In genomic region chr10:16843252-16843870, GRCh38 we compare ENCODE assay signal across 1 cellular context.
TF ChIP-seq lines count a peak whose summit lies in the region.

No MANE protein-coding gene starts in this region.

TF ChIP-seq in SK-N-SH, 30 proteins besides CTCF, POLR2A, EP300 and RAD21:
- TF ChIP-seq ZBTB33 (IDR thresholded peaks at IDR 0.05; ENCODE audit: borderline replicate concordance, low read depth) (no peak), PBX3 (IDR thresholded peaks at IDR 0.05) (no peak), RXRA (IDR thresholded peaks at IDR 0.05; ENCODE audit: borderline replicate concordance, low read depth) (peak; percentile 27; the same call in 1 of the 2 replicates), GATA2 (CRISPR knock-in tag; IDR thresholded peaks at IDR 0.05) (no peak), MXI1 (IDR thresholded peaks at IDR 0.05; ENCODE audit: low read depth, low read length) (no peak), GABPA (IDR thresholded peaks at IDR 0.05; ENCODE audit: low read depth) (no peak), ELF1 (IDR thresholded peaks at IDR 0.05) (no peak), MEF2A (IDR thresholded peaks at IDR 0.05; ENCODE audit: borderline replicate concordance, low read depth) (no peak), SMC3 (IDR thresholded peaks at IDR 0.05; ENCODE audit: low read depth, low read length) (peak; percentile 75), YY1 (IDR thresholded peaks at IDR 0.05; ENCODE audit: low read depth) (no peak), TCF12 (IDR thresholded peaks at IDR 0.05) (peak; percentile 9; the same call in 1 of the 2 replicates), FOSL2 (IDR thresholded peaks at IDR 0.05; ENCODE audit: borderline replicate concordance, low read depth) (no peak), POLR2AphosphoS5 (IDR thresholded peaks at IDR 0.05; ENCODE audit: low read depth, low read length) (no peak), REST (IDR thresholded peaks at IDR 0.05; ENCODE audit: low read depth, low read length) (no peak), USF1 (IDR thresholded peaks at IDR 0.05; ENCODE audit: borderline replicate concordance, low read depth) (no peak), NFIC (IDR thresholded peaks at IDR 0.05; ENCODE audit: borderline replicate concordance) (peak; percentile 37; the same call in 1 of the 2 replicates)
